1 cellular context compared by ENCODE assay signal in genomic region chr9:93566408-93567270, GRCh38.
TF ChIP-seq lines count a peak whose summit lies in the region.

No MANE protein-coding gene starts in this region.

TF ChIP-seq in GM12878, 131 proteins besides CTCF, POLR2A, EP300 and RAD21 (continued from another document and continues in another):
- TF ChIP-seq CUX1 (IDR thresholded peaks at IDR 0.05; ENCODE audit: insufficient replicate concordance, low read depth, low read length) (peak; percentile 20), GABPA (IDR thresholded peaks at IDR 0.05; ENCODE audit: low read depth) (0 out of 2 replicates have a peak, but pooled peaks have one; percentile 33), ZNF217 (IDR thresholded peaks at IDR 0.05) (no peak), IKZF2 (IDR thresholded peaks at IDR 0.05) (peak; percentile 49 to 56; a peak in 2 of 4 replicates), BHLHE40 (IDR thresholded peaks at IDR 0.05; ENCODE audit: borderline replicate concordance in 1 of 2, low read depth in 2 of 2, low read length in 1 of 2) (peak; percentile 58 to 59; a peak in 3 of 4 replicates), TCF3 (IDR thresholded peaks at IDR 0.05; ENCODE audit: borderline replicate concordance, insufficient read depth, low read depth, low read length) (no peak), BCLAF1 (IDR thresholded peaks at IDR 0.05) (no peak), BCL11A (IDR thresholded peaks at IDR 0.05; ENCODE audit: low read depth, low read length) (no peak), ZSCAN29 (IDR thresholded peaks at IDR 0.05) (no peak), CEBPB (IDR thresholded peaks at IDR 0.05; ENCODE audit: borderline replicate concordance in 1 of 2, low read depth in 2 of 2, low read length in 2 of 2) (no peak; a peak in 1 of 4 replicates), BMI1 (IDR thresholded peaks at IDR 0.05; ENCODE audit: borderline replicate concordance) (no peak), PKNOX1 (IDR thresholded peaks at IDR 0.05) (peak; percentile 35; the same call in 1 of the 2 replicates), SKIL (IDR thresholded peaks at IDR 0.05; ENCODE audit: low read depth, poor library complexity, severe bottlenecking) (no peak), SPI1 (IDR thresholded peaks at IDR 0.05; ENCODE audit: borderline replicate concordance, insufficient read depth, low read depth, low read length) (peak; percentile 31; the same call in 1 of the 2 replicates), BACH1 (IDR thresholded peaks at IDR 0.05; ENCODE audit: borderline replicate concordance) (peak; percentile 84), CHD4 (IDR thresholded peaks at IDR 0.05) (no peak), TBL1XR1 (IDR thresholded peaks at IDR 0.05; ENCODE audit: low read depth, low read length) (peak; percentile 70; the same call in 1 of the 2 replicates), CREB1 (IDR thresholded peaks at IDR 0.05; ENCODE audit: low read depth) (peak; percentile 65; the same call in 1 of the 2 replicates), IRF4 (IDR thresholded peaks at IDR 0.05; ENCODE audit: low read depth, low read length) (no peak), HDAC6 (IDR thresholded peaks at IDR 0.05; ENCODE audit: unreplicated experiment) (no peak), SMARCA5 (IDR thresholded peaks at IDR 0.05) (peak; percentile 92), RUNX3 (IDR thresholded peaks at IDR 0.05; ENCODE audit: low read length) (peak; percentile 38; the same call in 1 of the 2 replicates), EED (IDR thresholded peaks at IDR 0.05; ENCODE audit: low read depth) (peak; percentile 76), CBX3 (IDR thresholded peaks at IDR 0.05; ENCODE audit: borderline replicate concordance, low read depth) (no peak), YY1 (IDR thresholded peaks at IDR 0.05; ENCODE audit: low read depth, low read length) (peak; percentile 39; the same call in 1 of the 2 replicates), EZH2 (IDR thresholded peaks at IDR 0.05; ENCODE audit: borderline replicate concordance, control insufficient read depth, low read depth, low read length) (no peak), RCOR1 (conservative IDR thresholded peaks at IDR 0.05; ENCODE audit: low read depth, low read length) (peak; percentile 79; the same call in 1 of the 2 replicates), CEBPZ (IDR thresholded peaks at IDR 0.05; ENCODE audit: low read depth, low read length) (no peak), SIX5 (IDR thresholded peaks at IDR 0.05; ENCODE audit: low read depth, low read length, severe bottlenecking) (no peak), KDM1A (IDR thresholded peaks at IDR 0.05; ENCODE audit: borderline replicate concordance) (no peak), SUPT20H (IDR thresholded peaks at IDR 0.05; ENCODE audit: borderline replicate concordance, control insufficient read depth, low read depth, low read length) (no peak), SREBF1 (IDR thresholded peaks at IDR 0.05; ENCODE audit: low read length) (no peak), DPF2 (IDR thresholded peaks at IDR 0.05) (peak; percentile 23; the same call in 1 of the 2 replicates), IKZF1 (conservative IDR thresholded peaks at IDR 0.05) (peak; percentile 96), SMC3 (IDR thresholded peaks at IDR 0.05; ENCODE audit: borderline replicate concordance, low read length) (peak; percentile 74), MAX (IDR thresholded peaks at IDR 0.05; ENCODE audit: low read depth, low read length) (peak; percentile 62), POLR2AphosphoS5 (IDR thresholded peaks at IDR 0.05; ENCODE audit: low read length) (peak; percentile 79), ZBED1 (IDR thresholded peaks at IDR 0.05; ENCODE audit: borderline replicate concordance) (peak; percentile 45; the same call in 1 of the 2 replicates), BCL3 (IDR thresholded peaks at IDR 0.05; ENCODE audit: borderline replicate concordance, insufficient read depth, low read depth, low read length, poor library complexity, severe bottlenecking) (peak; percentile 58), POLR2AphosphoS2 (IDR thresholded peaks at IDR 0.05; ENCODE audit: low read depth, low read length) (peak; percentile 93), PAX5 (IDR thresholded peaks at IDR 0.05; ENCODE audit: borderline replicate concordance, low read depth, low read length) (no peak; the same call in 1 of the 2 replicates), ETV6 (conservative IDR thresholded peaks at IDR 0.05 in 1 of 2, IDR thresholded peaks at IDR 0.05 in 1 of 2; ENCODE audit: borderline replicate concordance in 1 of 2, low read depth in 1 of 2) (peak in 1 of 2 experiments; percentile 90; a peak in 2 of 4 replicates), CBX5 (IDR thresholded peaks at IDR 0.05; ENCODE audit: low read depth) (0 out of 2 replicates have a peak, but pooled peaks have one; percentile 53), CHD2 (IDR thresholded peaks at IDR 0.05; ENCODE audit: borderline replicate concordance, low read depth, low read length) (peak; percentile 58; the same call in 1 of the 2 replicates), MEF2A (IDR thresholded peaks at IDR 0.05; ENCODE audit: insufficient read depth, low read depth, low read length) (no peak), MXI1 (IDR thresholded peaks at IDR 0.05; ENCODE audit: low read depth, low read length) (peak; percentile 50), STAT3 (IDR thresholded peaks at IDR 0.05; ENCODE audit: low read depth, low read length) (no peak), ZNF274 (IDR thresholded peaks at IDR 0.05; ENCODE audit: insufficient read depth, insufficient read length) (no peak), STAT1 (conservative IDR thresholded peaks at IDR 0.05) (no peak), FOS (IDR thresholded peaks at IDR 0.05; ENCODE audit: borderline replicate concordance, extremely low read depth, insufficient read length) (no peak), ZZZ3 (IDR thresholded peaks at IDR 0.05; ENCODE audit: control insufficient read depth, insufficient read length, low read depth) (no peak), FOXK2 (IDR thresholded peaks at IDR 0.05) (no peak), MYC (IDR thresholded peaks at IDR 0.05; ENCODE audit: insufficient read depth, insufficient read length, insufficient replicate concordance, low read length, severe bottlenecking) (no peak), SUZ12 (IDR thresholded peaks at IDR 0.05; ENCODE audit: unreplicated experiment) (no peak)
